ENCODE assay signal across 38 cellular contexts in genomic region chr16:78584991-78585390, GRCh38.
"Had no signal": no experiment of that assay in that cellular context is flagged by ENCODE, and none has a peak within 500 bp of the region (broad histone marks: within the 10 kb centered on the region; RNA-seq: fewer than 3 reads in every experiment).

No MANE protein-coding gene starts in this region.

- DNase-seq: activated CD4-positive, alpha-beta memory T cell treated with anti-CD3 and anti-CD28 coated beads, Interleukin-2, amount 10 ng/mL, durations not matched to agents 7 days and 5 days; activated CD4-positive, alpha-beta T cell treated with anti-CD3 and anti-CD28 coated beads for 1 hour; activated CD4-positive, alpha-beta T cell treated with anti-CD3 and anti-CD28 coated beads for 48 hours; activated CD4-positive, CD25-positive, alpha-beta regulatory T cell; activated CD8-positive, alpha-beta memory T cell treated with anti-CD3 and anti-CD28 coated beads for 24 hours; activated CD8-positive, alpha-beta memory T cell treated with anti-CD3 and anti-CD28 coated beads, Interleukin-2, amount 10 ng/mL, durations not matched to agents 7 days and 5 days; activated CD8-positive, alpha-beta memory T cell treated with anti-CD3 and anti-CD28 coated beads, Interleukin-2, amount 50 U/mL, for 48 hours; activated effector memory CD4-positive, alpha-beta T cell treated with anti-CD3 and anti-CD28 coated beads, Interleukin-2, amount 50 U/mL, for 16 hours; activated naive CD4-positive, alpha-beta T cell; activated naive CD8-positive, alpha-beta T cell treated with anti-CD3 and anti-CD28 coated beads, Interleukin-2, amount 10 ng/mL, durations not matched to agents 7 days and 5 days; activated T-cell treated with anti-CD3 and anti-CD28 coated beads, Interleukin-2, amount 50 U/mL, for 1 hour; activated T-cell treated with anti-CD3 and anti-CD28 coated beads, Interleukin-2, amount 50 U/mL, for 72 hours; body of pancreas; Kasumi-1; KG1; MM.1S; NCI-H1092; NCI-H1436 treated with DMSO at 0.1 percent for 48 hours; NCI-H1694 treated with DMSO at 0.1 percent for 48 hours; NCI-H2029; NCI-H2107; NCI-H2171; NCI-H510A; NCI-H526; NCI-H748 treated with DMSO at 0.1 percent for 48 hours; NK-92 treated with Interleukin-12 subunit alpha and Interleukin-12 subunit beta, amount 100 ng/mL, for 24 hours; PC-3; Peyer's patch; SIG-M5; SW 1271; T-helper 1 cell; T-helper 2 cell; T-helper 9 cell; WERI-Rb-1 had no signal

- H3K36me3 ChIP-seq: breast epithelium, Peyer's patch, WERI-Rb-1 had no signal

- H3K27me3 Mint-ChIP-seq: activated CD4-positive, alpha-beta memory T cell treated with anti-CD3 and anti-CD28 coated beads, Interleukin-2, amount 10 ng/mL, durations not matched to agents 7 days and 5 days; activated CD8-positive, alpha-beta memory T cell treated with anti-CD3 and anti-CD28 coated beads, Interleukin-2, amount 10 ng/mL, durations not matched to agents 7 days and 5 days; activated naive CD4-positive, alpha-beta T cell treated with anti-CD3 and anti-CD28 coated beads, Interleukin-2, amount 50 U/mL, for 24 hours; activated naive CD8-positive, alpha-beta T cell treated with anti-CD3 and anti-CD28 coated beads, Interleukin-2, amount 10 ng/mL, durations not matched to agents 7 days and 5 days; activated T-helper 17 cell treated with anti-CD3 and anti-CD28 coated beads, Interleukin-2, amount 50 U/mL, for 72 hours had no signal

- H3K9me3 Mint-ChIP-seq: activated CD4-positive, alpha-beta memory T cell treated with anti-CD3 and anti-CD28 coated beads, Interleukin-2, amount 10 ng/mL, durations not matched to agents 7 days and 5 days; activated naive CD4-positive, alpha-beta T cell treated with anti-CD3 and anti-CD28 coated beads, Interleukin-2, amount 50 U/mL, for 24 hours; activated T-helper 17 cell treated with anti-CD3 and anti-CD28 coated beads, Interleukin-2, amount 50 U/mL, for 72 hours had no signal

- H3K4me3 Mint-ChIP-seq: activated CD4-positive, alpha-beta memory T cell treated with anti-CD3 and anti-CD28 coated beads, Interleukin-2, amount 10 ng/mL, durations not matched to agents 7 days and 5 days; activated CD8-positive, alpha-beta memory T cell treated with anti-CD3 and anti-CD28 coated beads, Interleukin-2, amount 10 ng/mL, durations not matched to agents 7 days and 5 days; activated naive CD4-positive, alpha-beta T cell treated with anti-CD3 and anti-CD28 coated beads, Interleukin-2, amount 50 U/mL, for 24 hours; activated naive CD8-positive, alpha-beta T cell treated with anti-CD3 and anti-CD28 coated beads, Interleukin-2, amount 10 ng/mL, durations not matched to agents 7 days and 5 days; activated T-cell treated with anti-CD3 and anti-CD28 coated beads, Interleukin-2, amount 50 U/mL, for 72 hours; activated T-helper 17 cell treated with anti-CD3 and anti-CD28 coated beads, Interleukin-2, amount 50 U/mL, for 72 hours had no signal

- H3K27ac ChIP-seq: body of pancreas, breast epithelium, Peyer's patch, RWPE1, WERI-Rb-1 had no signal

- H3K27me3 ChIP-seq: body of pancreas, breast epithelium, Peyer's patch had no signal

- H3K4me3 ChIP-seq: body of pancreas, breast epithelium, Peyer's patch had no signal

- H3K36me3 Mint-ChIP-seq: activated CD8-positive, alpha-beta memory T cell treated with anti-CD3 and anti-CD28 coated beads, Interleukin-2, amount 10 ng/mL, durations not matched to agents 7 days and 5 days; activated naive CD4-positive, alpha-beta T cell treated with anti-CD3 and anti-CD28 coated beads, Interleukin-2, amount 50 U/mL, for 24 hours had no signal

- H3K9me3 ChIP-seq: body of pancreas, breast epithelium, Peyer's patch had no signal

- H3K4me1 Mint-ChIP-seq: activated CD4-positive, alpha-beta memory T cell treated with anti-CD3 and anti-CD28 coated beads, Interleukin-2, amount 10 ng/mL, durations not matched to agents 7 days and 5 days; activated CD8-positive, alpha-beta memory T cell treated with anti-CD3 and anti-CD28 coated beads, Interleukin-2, amount 10 ng/mL, durations not matched to agents 7 days and 5 days; activated naive CD4-positive, alpha-beta T cell treated with anti-CD3 and anti-CD28 coated beads, Interleukin-2, amount 50 U/mL, for 24 hours; activated naive CD8-positive, alpha-beta T cell treated with anti-CD3 and anti-CD28 coated beads, Interleukin-2, amount 10 ng/mL, durations not matched to agents 7 days and 5 days; activated T-helper 17 cell treated with anti-CD3 and anti-CD28 coated beads, Interleukin-2, amount 50 U/mL, for 72 hours had no signal

- H3K4me1 ChIP-seq: body of pancreas, breast epithelium, Peyer's patch had no signal

- H3K27ac Mint-ChIP-seq: activated CD4-positive, alpha-beta memory T cell treated with anti-CD3 and anti-CD28 coated beads, Interleukin-2, amount 10 ng/mL, durations not matched to agents 7 days and 5 days; activated CD8-positive, alpha-beta memory T cell treated with anti-CD3 and anti-CD28 coated beads, Interleukin-2, amount 10 ng/mL, durations not matched to agents 7 days and 5 days; activated naive CD4-positive, alpha-beta T cell treated with anti-CD3 and anti-CD28 coated beads, Interleukin-2, amount 50 U/mL, for 24 hours; activated naive CD8-positive, alpha-beta T cell treated with anti-CD3 and anti-CD28 coated beads, Interleukin-2, amount 10 ng/mL, durations not matched to agents 7 days and 5 days; activated T-cell treated with anti-CD3 and anti-CD28 coated beads, Interleukin-2, amount 50 U/mL, for 72 hours; activated T-helper 17 cell treated with anti-CD3 and anti-CD28 coated beads, Interleukin-2, amount 50 U/mL, for 72 hours had no signal
